Comparison of ENCODE assay signal across 8 cellular contexts in genomic region chr9:83199240-83199639, GRCh38.
A peak's percentile ranks its signal among the peaks of the same experiment; 100 is the strongest.
DNase-seq lines count a peak whose midpoint lies in the region; ATAC-seq and TF ChIP-seq lines count a peak whose summit lies in the region.

No MANE protein-coding gene starts in this region.

- ATAC-seq in RWPE2 (ENCODE audit: low read depth) (peak; percentile 83), omental fat pad (ENCODE audit: low FRiP score) (peak; percentile 68), GM19035 (IDR thresholded peaks at IDR 0.05; ENCODE audit: unreplicated experiment) (no peak)

- no peak overlapping the region for H3K27ac ChIP-seq in RWPE2 (ENCODE audit: poor library complexity, severe bottlenecking)

- DNase-seq in COLO668 (lab: John Stamatoyannopoulos, UW; ENCODE audit: unreplicated experiment) (peak; percentile 20), RWPE2 (ENCODE audit: low spot score) (no peak), fibroblast of pulmonary artery (ENCODE audit: low read depth) (peak; percentile 77), omental fat pad (ENCODE audit: low spot score) (no peak), MV-4-11 (lab: John Stamatoyannopoulos, UW) (no peak)
- DNase-seq in activated CD4-positive, CD25-positive, alpha-beta regulatory T cell (lab: John Stamatoyannopoulos, UW), result no peak

- no peak for TF ChIP-seq EP300 in Ishikawa (IDR thresholded peaks at IDR 0.05; ENCODE audit: borderline replicate concordance)

- H3K4me1 ChIP-seq in RWPE2 (ENCODE audit: insufficient read depth, poor library complexity, severe bottlenecking), result no peaks in the 10 kb centered on the region

- TF ChIP-seq CTCF in RWPE2 (IDR thresholded peaks at IDR 0.05; ENCODE audit: poor library complexity, severe bottlenecking) (peak; percentile 52), fibroblast of pulmonary artery (IDR thresholded peaks at IDR 0.05; ENCODE audit: low read length, missing control alignments) (peak; percentile 84), omental fat pad (IDR thresholded peaks at IDR 0.05) (peak in 1 of 3 donors; percentile 22)

- no peak overlapping the region for H3K4me3 ChIP-seq in RWPE2 (ENCODE audit: severe bottlenecking)
- no peak overlapping the region for H3K4me3 ChIP-seq in fibroblast of pulmonary artery (replicated peaks; ENCODE audit: low read depth, low read length)

- H3K27me3 ChIP-seq in RWPE2 (ENCODE audit: insufficient read depth, poor library complexity, severe bottlenecking), result peaks cover 14% of the 10 kb centered on the region

- no peaks in the 10 kb centered on the region for H3K9me3 ChIP-seq in RWPE2 (ENCODE audit: severe bottlenecking)

- no peaks in the 10 kb centered on the region for H3K36me3 ChIP-seq in RWPE2 (ENCODE audit: low read depth)

- TF ChIP-seq RAD21 in Ishikawa (IDR thresholded peaks at IDR 0.05; ENCODE audit: low read depth), result peak; percentile 84

TF ChIP-seq in Ishikawa, 13 proteins besides CTCF, POLR2A, EP300 and RAD21:
- TF ChIP-seq MAX (IDR thresholded peaks at IDR 0.05) (no peak), CREB1 (IDR thresholded peaks at IDR 0.05; ENCODE audit: low read depth) (no peak), TCF12 (IDR thresholded peaks at IDR 0.05; ENCODE audit: low read depth) (no peak), EGR1 (IDR thresholded peaks at IDR 0.05) (no peak), USF1 (IDR thresholded peaks at IDR 0.05) (no peak), ZBTB7A (IDR thresholded peaks at IDR 0.05; ENCODE audit: low read depth) (no peak), TAF1 (IDR thresholded peaks at IDR 0.05; ENCODE audit: low read depth) (no peak), NFIC (IDR thresholded peaks at IDR 0.05) (no peak), REST (IDR thresholded peaks at IDR 0.05; ENCODE audit: low read depth) (no peak), TEAD4 (IDR thresholded peaks at IDR 0.05) (no peak), YY1 (IDR thresholded peaks at IDR 0.05; ENCODE audit: low read depth) (no peak), CEBPB (IDR thresholded peaks at IDR 0.05) (no peak)

Comparison
In these comparisons a context has a peak if more than half of its experiments do, and no peak if none do; other contexts are left out.
1. DNase-seq: peak in COLO668 (single experiment) and fibroblast of pulmonary artery (single experiment); none in RWPE2 (single experiment), omental fat pad (single experiment), activated CD4-positive, CD25-positive, alpha-beta regulatory T cell (0 of 4) and MV-4-11 (single experiment).